ENCODE assay signal across 8 cellular contexts in genomic region chr2:160427629-160428424, GRCh38.
DNase-seq lines count a peak whose midpoint lies in the region; ATAC-seq and TF ChIP-seq lines count a peak whose summit lies in the region.

No MANE protein-coding gene starts in this region.

- no peaks in the 10 kb centered on the region for H3K27me3 Mint-ChIP-seq in natural killer cell (ENCODE audit: low read depth in 2 of 2)

- DNase-seq in T-helper 1 cell = peak in 4 of 5 donors; percentile 37 to 68 (median 48)
- peak; percentile 69 for DNase-seq in central memory CD4-positive, alpha-beta T cell
- peak; percentile 35 for DNase-seq in natural killer cell
- no peak for DNase-seq in DMS79 (lab: John Stamatoyannopoulos, UW)
- no peak for DNase-seq in HUDEP-2 (lab: John Stamatoyannopoulos, UW; ENCODE audit: unreplicated experiment in 76 of 76)
- DNase-seq in NCI-H510A treated with DMSO at 0.1 percent for 48 hours (lab: John Stamatoyannopoulos, UW) = no peak

- H3K27ac Mint-ChIP-seq in natural killer cell = peak overlapping the region; percentile 93 to 95

- ATAC-seq in GM18907 (IDR thresholded peaks at IDR 0.05; ENCODE audit: unreplicated experiment) = peak; percentile 79
- ATAC-seq in HG03095 (IDR thresholded peaks at IDR 0.05; ENCODE audit: unreplicated experiment) = peak; percentile 42
- peak; percentile 81 to 91 (median 85) for ATAC-seq in natural killer cell

- H3K9me3 Mint-ChIP-seq in natural killer cell = no peaks in the 10 kb centered on the region

- intact Hi-C loops in natural killer cell (cut with micrococcal nuclease) = loop anchor here (1.0 to 2.0 kb wide), 2 partner anchors 22 to 33 kb away; no protein-coding TSS in a partner anchor

- no peaks in the 10 kb centered on the region for H3K36me3 Mint-ChIP-seq in natural killer cell

- TF ChIP-seq CTCF in natural killer cell (IDR thresholded peaks at IDR 0.05) = no peak

- peak overlapping the region; percentile 88 for H3K4me3 Mint-ChIP-seq in natural killer cell

- peaks cover 43 to 46% of the 10 kb centered on the region in 2 donors for H3K4me1 Mint-ChIP-seq in natural killer cell

Comparison
In these comparisons a context has a peak if more than half of its experiments do, and no peak if none do; other contexts are left out.
1. DNase-seq: peak in T-helper 1 cell (4 of 5), central memory CD4-positive, alpha-beta T cell (single experiment) and natural killer cell (single experiment); none in DMS79 (single experiment), HUDEP-2 (0 of 76) and NCI-H510A treated with DMSO at 0.1 percent for 48 hours (single experiment).
2. Peak in every context shown above with its lines, with median percentiles within 50 percentile points of each other: ATAC-seq.